Comparison of ENCODE assay signal across 9 cellular contexts in the genomic region with DNA sequence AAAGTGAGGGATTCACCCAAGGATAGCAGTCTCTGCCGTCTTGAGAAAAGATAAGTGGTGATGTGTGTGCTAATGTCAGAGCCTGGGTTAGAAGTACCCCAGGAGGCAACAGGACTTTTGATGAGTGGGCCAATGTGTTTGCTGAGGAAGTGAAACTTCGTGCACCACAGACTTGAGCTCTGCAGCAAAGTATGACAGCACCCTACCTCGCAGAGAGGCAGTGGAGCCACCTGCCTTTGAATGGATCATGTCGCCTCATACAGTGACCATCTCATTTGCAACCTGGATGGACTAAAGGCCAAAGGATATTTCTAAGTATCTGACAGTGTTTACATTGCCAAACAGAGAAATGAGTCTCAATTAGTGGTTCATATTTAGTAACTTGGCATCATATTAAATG.
DNase-seq lines count a peak whose midpoint lies in the region; ATAC-seq lines count a peak whose summit lies in the region.
"Had no signal": no experiment of that assay in that cellular context is flagged by ENCODE, and none has a peak within 500 bp of the region (broad histone marks: within the 10 kb centered on the region; RNA-seq: fewer than 3 reads in every experiment).

No MANE protein-coding gene starts in this region.

- H3K27me3 Mint-ChIP-seq in naive B cell: peaks cover 12 to 14% (median 13%) of the 10 kb centered on the region in 3 donors

- H3K36me3 Mint-ChIP-seq in naive B cell: no peaks in the 10 kb centered on the region

- H3K4me1 Mint-ChIP-seq in naive B cell: peaks cover 3 to 7% (median 5%) of the 10 kb centered on the region in 3 donors

- H3K27ac Mint-ChIP-seq in naive B cell: peak overlapping the region in 2 of 6 donors; percentile 11 to 58

- H3K4me3 Mint-ChIP-seq in naive B cell: peak overlapping the region in 1 of 8 donors; percentile 18

- ATAC-seq in GM18907 (IDR thresholded peaks at IDR 0.05; ENCODE audit: unreplicated experiment) (peak; percentile 99), GM21786 (IDR thresholded peaks at IDR 0.05; ENCODE audit: unreplicated experiment) (peak; percentile 75), HG03342 (IDR thresholded peaks at IDR 0.05; ENCODE audit: unreplicated experiment) (peak; percentile 91), naive B cell (ENCODE audit: low read depth in 2 of 2) (peak; percentile 99 to 100)
- no peak for ATAC-seq in stimulated activated naive CD8-positive, alpha-beta T cell treated with anti-CD3 and anti-CD28 coated beads, Interleukin-15, Interleukin-2, amounts not matched to agents 100 U/mL and 50 U/mL, for 24 hours

- H3K9me3 Mint-ChIP-seq in naive B cell: peaks cover 0 to 10% (median 0%) of the 10 kb centered on the region in 7 donors

- DNase-seq in naive B cell (peak; percentile 56), islet precursor cell (no peak), NCI-H2107 (lab: John Stamatoyannopoulos, UW) (no peak)
- no peak for DNase-seq in stimulated activated naive CD8-positive, alpha-beta T cell treated with anti-CD3 and anti-CD28 coated beads, Interleukin-15, Interleukin-2, amounts not matched to agents 100 U/mL and 50 U/mL, for 24 hours
- DNase-seq: hippocampal formation, NCI-H1694 had no signal
